Comparison of ENCODE assay signal across 9 cellular contexts in genomic region chr6:32609731-32610640, GRCh38. TPM values are rescaled to one million over a fixed set of nuclear protein-coding genes. Genes with fewer than 3 reads are reported as not detected.
DNase-seq lines count a peak whose midpoint lies in the region; ATAC-seq and TF ChIP-seq lines count a peak whose summit lies in the region.
"Had no signal": no experiment of that assay in that cellular context is flagged by ENCODE, and none has a peak within 500 bp of the region (broad histone marks: within the 10 kb centered on the region; RNA-seq: fewer than 3 reads in every experiment).

No MANE protein-coding gene starts in this region.

- H3K4me3 ChIP-seq in IMR-90 (ENCODE audit: insufficient read depth, low read depth, low read length) (no peak overlapping the region), cardiac fibroblast (replicated peaks in 1 of 2; ENCODE audit: low read depth in 2 of 2, low read length in 2 of 2) (no peak overlapping the region)

- no peaks in the 10 kb centered on the region for H3K36me3 ChIP-seq in IMR-90 (ENCODE audit: control insufficient read depth, insufficient read depth, low read length)

- no peak overlapping the region for H4K8ac ChIP-seq in IMR-90 (ENCODE audit: low read depth in 2 of 2, low read length in 2 of 2)

- no peak overlapping the region for H3K4ac ChIP-seq in IMR-90 (ENCODE audit: low read depth, low read length)

- no peak overlapping the region for H2BK15ac ChIP-seq in IMR-90 (ENCODE audit: low read depth, low read length)

- no peaks in the 10 kb centered on the region for H3K9me3 ChIP-seq in IMR-90 (ENCODE audit: control insufficient read depth, insufficient read depth, low read length)

- 100% methylated on average over 1 of the region's 8 CpGs; no CpG with 5 or more reads in 1 of the 2 experiments for WGBS in IMR-90 (ENCODE audit: extremely low coverage in 2 of 2, insufficient read length in 1 of 2), 2 experiments

- no peak overlapping the region for H3K27ac Mint-ChIP-seq in T-cell

- intact Hi-C loops in IMR-90 (cut with micrococcal nuclease), result no loop called here

- H3K4me1 Mint-ChIP-seq in T-cell, result peaks cover 0 to 16% (median 0%) of the 10 kb centered on the region in 3 donors

- peak; percentile 3 for DNase-seq in NCI-H1436 treated with DMSO at 0.1 percent for 48 hours (lab: John Stamatoyannopoulos, UW)
- no peak for DNase-seq in NCI-H1436 (lab: John Stamatoyannopoulos, UW)
- DNase-seq in IMR-90, result peak; percentile 92
- DNase-seq in T-cell, result peak in 30 of 34 experiments; percentile 8 to 72 (median 42)
- peak; percentile 94 to 96 for DNase-seq in cardiac fibroblast (ENCODE audit: low read depth in 2 of 2)
- DNase-seq in iris pigment epithelial cell (ENCODE audit: low read depth), result peak; percentile 95
- peak; percentile 51 for DNase-seq in stimulated activated CD4-positive, alpha-beta T cell treated with anti-CD3 and anti-CD28 coated beads, Interleukin-15, amount 100 ng/mL, for 24 hours

- no peaks in the 10 kb centered on the region for H3K9me3 Mint-ChIP-seq in T-cell

- H3K56ac ChIP-seq in IMR-90 (ENCODE audit: extremely low read depth, insufficient read depth, low read length), result no peak overlapping the region

- POLR2A ChIA-PET in IMR-90 (lab: Charles Lee; ENCODE audit: unreplicated experiment), result no interaction called here
- POLR2A ChIA-PET in T-cell (lab: Charles Lee), result interaction anchor here in 1 of 2 donors (0.7 to 0.8 kb wide), 2 partner anchors 13 to 31 kb away, joined by 5 to 6 read pairs; no protein-coding TSS in a partner anchor

- no peak for TF ChIP-seq RAD21 in IMR-90 (IDR thresholded peaks at IDR 0.05; ENCODE audit: low read length)

- no peak overlapping the region for H2BK120ac ChIP-seq in IMR-90 (ENCODE audit: low read depth, low read length)

- in situ Hi-C loops in IMR-90 (cut with MboI; ENCODE audit: low sequenced_read_pairs), result no loop called here

- TF ChIP-seq CTCF in IMR-90 (conservative IDR thresholded peaks at IDR 0.05; ENCODE audit: low read depth, low read length), result no peak
- TF ChIP-seq CTCF in cardiac fibroblast (IDR thresholded peaks at IDR 0.05; ENCODE audit: low read depth, low read length), result no peak

- BruUV-seq in IMR-90 (replicated peaks; lab: Mats Ljungman, UMichigan), result no TSS peak

- H3K4me2 ChIP-seq in IMR-90 (ENCODE audit: low read depth, low read length), result no peak overlapping the region; the same call in 1 of the 2 replicates

- no peak overlapping the region for H2AK9ac ChIP-seq in IMR-90 (replicated peaks; ENCODE audit: low read depth, low read length, poor library complexity)

- no peaks in the 10 kb centered on the region for H3K79me1 ChIP-seq in IMR-90 (ENCODE audit: low read depth in 1 of 2, low read length in 2 of 2)

- H4K20me1 ChIP-seq in IMR-90 (ENCODE audit: insufficient read depth, low read length), result no peaks in the 10 kb centered on the region

- H4K5ac ChIP-seq in IMR-90 (ENCODE audit: low read depth, low read length), result no peak overlapping the region

- no peak overlapping the region for H3K23ac ChIP-seq in IMR-90 (ENCODE audit: low read depth, low read length)

- H3K9ac ChIP-seq in IMR-90 (ENCODE audit: low read depth, low read length), result no peak overlapping the region

- dilution Hi-C loops in IMR-90 (cut with HindIII; ENCODE audit: low sequenced_read_pairs, unreplicated experiment), result no loop called here

- no peak overlapping the region for H2BK5ac ChIP-seq in IMR-90 (ENCODE audit: low read depth, low read length, poor library complexity, severe bottlenecking)

- H2AK5ac ChIP-seq in IMR-90 (ENCODE audit: low read depth, low read length), result no peak overlapping the region

- no peak overlapping the region for H4K91ac ChIP-seq in IMR-90 (ENCODE audit: insufficient read depth, low read depth, low read length)

- no peak overlapping the region for H3K4me3 Mint-ChIP-seq in T-cell

- no peak overlapping the region for H2BK20ac ChIP-seq in IMR-90 (ENCODE audit: low read depth, low read length)

- H3K27me3 ChIP-seq in IMR-90 (ENCODE audit: control insufficient read depth, insufficient read depth, low read length), result no peaks in the 10 kb centered on the region

- H3K27me3 Mint-ChIP-seq in T-cell, result no peaks in the 10 kb centered on the region

- no peak overlapping the region for H2AFZ ChIP-seq in IMR-90 (replicated peaks; ENCODE audit: low read length, poor library complexity)

- TF ChIP-seq POLR2A in IMR-90 (IDR thresholded peaks at IDR 0.05; ENCODE audit: low read depth, low read length), result no peak

- H3K18ac ChIP-seq in IMR-90 (ENCODE audit: low read depth, low read length), result no peak overlapping the region

- H3K4me1 ChIP-seq in IMR-90 (ENCODE audit: control insufficient read depth, insufficient read depth, low read length), result no peaks in the 10 kb centered on the region

- no peak overlapping the region for H3K27ac ChIP-seq in IMR-90 (ENCODE audit: insufficient read depth, low read length)
- H3K27ac ChIP-seq: C4-2B had no signal

- H3K14ac ChIP-seq in IMR-90 (replicated peaks; ENCODE audit: low read depth, low read length), result no peak overlapping the region

- CTCF ChIA-PET in IMR-90 (lab: Yijun Ruan, JAX), result no interaction called here
- CTCF ChIA-PET in T-cell (lab: Charles Lee), result no interaction called here

- ATAC-seq in GM21786 (IDR thresholded peaks at IDR 0.05; ENCODE audit: unreplicated experiment) (peak; percentile 90), IMR-90 (ENCODE audit: low read depth) (peak; percentile 100), T-cell (replicated peaks in 1 of 4) (peak; percentile 94 to 100 (median 98))

- no peaks in the 10 kb centered on the region for H3K9me1 ChIP-seq in IMR-90 (ENCODE audit: insufficient read depth, low read length)

- no peaks in the 10 kb centered on the region for H3K36me3 Mint-ChIP-seq in T-cell

TF ChIP-seq in IMR-90, 13 proteins besides CTCF, POLR2A, EP300 and RAD21:
- TF ChIP-seq FOS (IDR thresholded peaks at IDR 0.05; ENCODE audit: low read depth, low read length), result 0 out of 2 replicates have a peak, but pooled peaks have one; percentile 13
- TF ChIP-seq RFX5 (IDR thresholded peaks at IDR 0.05; ENCODE audit: low read depth, low read length), result peak; percentile 92
- no peak for TF ChIP-seq MXI1 (IDR thresholded peaks at IDR 0.05; ENCODE audit: borderline replicate concordance, low read depth, low read length)
- TF ChIP-seq NFE2L2 (IDR thresholded peaks at IDR 0.05; ENCODE audit: low read depth, low read length), result no peak
- no peak for TF ChIP-seq CHD1 (IDR thresholded peaks at IDR 0.05; ENCODE audit: low read depth, low read length)

RNA-seq across cellular contexts. Expression of gene HLA-DRB1, which starts 20.3 kb away (rescaled TPM):
- total RNA-seq in IMR-90 (2012; rRNA removed), result not detected in 2 replicates
- not detected in 2 replicates for polyA plus RNA-seq in IMR-90 (2012; rRNA removed)
- not detected in 2 replicates for polyA plus RNA-seq in IMR-90 (2012; cell fraction: cytosol; rRNA removed)
- polyA plus RNA-seq in IMR-90 (2012; cell fraction: nucleus; rRNA removed; ENCODE audit: low replicate concordance), result not detected in 2 replicates
- 10 to 100 TPM; 23.4 to 44.1 (median 30.3) TPM for total RNA-seq in T-cell

RNA-seq across cellular contexts. Expression of gene HLA-DQA1, which starts 27.2 kb away (rescaled TPM):
- total RNA-seq in IMR-90 (2012; rRNA removed) (not detected in 2 replicates), T-cell (10 to 100 TPM in 3 of 5 donors, 1 to 10 TPM in 2; 6.9 to 25.8 (median 10.8) TPM)
- not detected in 2 replicates for polyA plus RNA-seq in IMR-90 (2012; rRNA removed)
- not detected in 2 replicates for polyA plus RNA-seq in IMR-90 (2012; cell fraction: cytosol; rRNA removed)
- not detected in 2 replicates for polyA plus RNA-seq in IMR-90 (2012; cell fraction: nucleus; rRNA removed; ENCODE audit: low replicate concordance)

RNA-seq across cellular contexts. Expression of gene HLA-DQB1, which starts 56.5 kb away (rescaled TPM):
- total RNA-seq in IMR-90 (2012; rRNA removed) (not detected in 2 replicates), T-cell (10 to 100 TPM in 4 of 5 donors, 1 to 10 TPM in 1; 4.2 to 28.1 (median 17.0) TPM)
- not detected in 2 replicates for polyA plus RNA-seq in IMR-90 (2012; rRNA removed)
- polyA plus RNA-seq in IMR-90 (2012; cell fraction: cytosol; rRNA removed), result not detected in 2 replicates
- polyA plus RNA-seq in IMR-90 (2012; cell fraction: nucleus; rRNA removed; ENCODE audit: low replicate concordance), result not detected in 2 replicates

Comparison
In these comparisons a context has a peak if more than half of its experiments do, and no peak if none do; other contexts are left out.
1. RNA of gene HLA-DRB1, which starts 20.3 kb away (total RNA-seq): 23.4 to 44.1 TPM in T-cell; not detected in IMR-90; every median in the first group is over 10 times any median in the second.
2. Peak in every context shown above with its lines, with median percentiles within 50 percentile points of each other: ATAC-seq.